Comparison of ENCODE assay signal across 3 cellular contexts in the genomic region with DNA sequence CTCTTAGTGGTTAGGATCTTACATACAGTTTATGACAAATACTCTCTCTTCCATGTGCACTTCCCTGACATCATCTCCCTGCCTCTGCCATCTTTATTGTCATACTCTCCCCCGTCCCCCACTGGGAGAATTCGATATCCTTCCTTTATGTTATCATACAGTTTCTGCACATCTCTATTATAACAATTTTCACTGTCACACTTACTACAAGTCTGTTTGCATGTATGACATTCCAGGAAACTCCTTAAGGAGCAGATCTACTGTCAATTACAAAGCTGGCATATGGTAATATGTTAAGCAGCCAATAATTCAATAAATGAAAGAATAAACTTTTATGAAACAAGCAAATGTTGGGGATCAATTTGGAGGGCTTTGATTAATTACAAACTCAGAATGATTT.
"Had no signal": no experiment of that assay in that cellular context is flagged by ENCODE, and none has a peak within 500 bp of the region (broad histone marks: within the 10 kb centered on the region; RNA-seq: fewer than 3 reads in every experiment).

No MANE protein-coding gene starts in this region.

- H3K4me3 ChIP-seq: GM12878 had no signal

- DNase-seq: GDM1, GF-D8 had no signal
